28 cellular contexts compared by ENCODE assay signal in genomic region chr4:4821577-4821976, GRCh38. TPM values are rescaled to one million over a fixed set of nuclear protein-coding genes. Genes with fewer than 3 reads are reported as not detected.
"Had no signal": no experiment of that assay in that cellular context is flagged by ENCODE, and none has a peak within 500 bp of the region (broad histone marks: within the 10 kb centered on the region; RNA-seq: fewer than 3 reads in every experiment).

No MANE protein-coding gene starts in this region.

- H3K27ac Mint-ChIP-seq: naive B cell; natural killer cell; nephron; progenitor cell of endocrine pancreas; stimulated activated effector memory CD8-positive, alpha-beta T cell treated with anti-CD3 and anti-CD28 coated beads, Interleukin-12 subunit alpha, Interleukin-12 subunit beta, amount 100 ng/mL, for 72 hours; stimulated activated naive CD8-positive, alpha-beta T cell treated with anti-CD3 and anti-CD28 coated beads, Interleukin-15, amount 100 ng/mL, for 72 hours had no signal

- H3K27ac ChIP-seq: ovary, parathyroid adenoma, psoas muscle, skin epidermis, suprapubic skin, testis, tibial artery, upper lobe of left lung, vagina had no signal

- H3K9ac ChIP-seq: parathyroid adenoma had no signal

- H3K36me3 ChIP-seq: ovary, suprapubic skin, tibial artery, upper lobe of left lung, vagina had no signal

- DNase-seq: naive B cell; natural killer cell; occipital lobe; ovary; posterior cingulate gyrus; psoas muscle; right cardiac atrium; stimulated activated CD4-positive, alpha-beta T cell treated with anti-CD3 and anti-CD28 coated beads, Interleukin-15, amount 100 ng/mL, for 24 hours; stimulated activated CD4-positive, alpha-beta T cell treated with anti-CD3 and anti-CD28 coated beads, Interleukin-2, amount 100 ng/mL, for 24 hours; stimulated activated CD4-positive, alpha-beta T cell treated with anti-CD3 and anti-CD28 coated beads, Interleukin-2, amount 100 ng/mL, for 48 hours; stimulated activated CD4-positive, alpha-beta T cell treated with anti-CD3 and anti-CD28 coated beads, Interleukin-4, amount 100 ng/mL, for 24 hours; stimulated activated naive CD4-positive, alpha-beta T cell; stimulated activated naive CD8-positive, alpha-beta T cell treated with anti-CD3 and anti-CD28 coated beads, Interleukin-15, amount 100 ng/mL, for 72 hours; stimulated activated naive CD8-positive, alpha-beta T cell treated with anti-CD3 and anti-CD28 coated beads, Interleukin-15, Interleukin-2, amounts not matched to agents 100 U/mL and 50 U/mL, for 24 hours; substantia nigra; testis; tibial artery; trophoblast cell; upper lobe of left lung had no signal

- FAIRE-seq: urothelium cell line had no signal

- ATAC-seq: natural killer cell; psoas muscle; right cardiac atrium; sciatic nerve; stimulated activated effector memory CD8-positive, alpha-beta T cell treated with anti-CD3 and anti-CD28 coated beads, Interleukin-12 subunit alpha, Interleukin-12 subunit beta, amount 100 ng/mL, for 72 hours; stimulated activated naive CD8-positive, alpha-beta T cell treated with anti-CD3 and anti-CD28 coated beads, Interleukin-15, amount 100 ng/mL, for 72 hours; stimulated activated naive CD8-positive, alpha-beta T cell treated with anti-CD3 and anti-CD28 coated beads, Interleukin-15, Interleukin-2, amounts not matched to agents 100 U/mL and 50 U/mL, for 24 hours had no signal

- H3K27me3 Mint-ChIP-seq: stimulated activated naive CD8-positive, alpha-beta T cell treated with anti-CD3 and anti-CD28 coated beads, Interleukin-15, amount 100 ng/mL, for 72 hours had no signal

- H2AFZ ChIP-seq: parathyroid adenoma had no signal

- H3K4me1 Mint-ChIP-seq: naive B cell; natural killer cell; nephron; stimulated activated effector memory CD8-positive, alpha-beta T cell treated with anti-CD3 and anti-CD28 coated beads, Interleukin-12 subunit alpha, Interleukin-12 subunit beta, amount 100 ng/mL, for 72 hours; stimulated activated naive CD8-positive, alpha-beta T cell treated with anti-CD3 and anti-CD28 coated beads, Interleukin-15, amount 100 ng/mL, for 72 hours had no signal

- H3K36me3 Mint-ChIP-seq: stimulated activated effector memory CD8-positive, alpha-beta T cell treated with anti-CD3 and anti-CD28 coated beads, Interleukin-12 subunit alpha, Interleukin-12 subunit beta, amount 100 ng/mL, for 72 hours had no signal

- H3K27me3 ChIP-seq: ovary, suprapubic skin, testis, tibial artery, upper lobe of left lung, vagina had no signal

- H3K4me3 ChIP-seq: ovary, psoas muscle, skin epidermis, suprapubic skin, testis, tibial artery, upper lobe of left lung, vagina had no signal

- H3K79me2 ChIP-seq: parathyroid adenoma had no signal

- H3K9me3 ChIP-seq: psoas muscle, suprapubic skin, testis had no signal

- H3K4me3 Mint-ChIP-seq: naive B cell; natural killer cell; nephron; stimulated activated effector memory CD8-positive, alpha-beta T cell treated with anti-CD3 and anti-CD28 coated beads, Interleukin-12 subunit alpha, Interleukin-12 subunit beta, amount 100 ng/mL, for 72 hours; stimulated activated naive CD8-positive, alpha-beta T cell treated with anti-CD3 and anti-CD28 coated beads, Interleukin-15, amount 100 ng/mL, for 72 hours had no signal

- H3K4me1 ChIP-seq: parathyroid adenoma, psoas muscle, suprapubic skin, testis, tibial artery, upper lobe of left lung, vagina had no signal

RNA-seq across cellular contexts. Expression of gene MSX1, which starts 37.9 kb away (rescaled TPM):
- total RNA-seq: natural killer cell had no signal
